In genomic region chr11:121117753-121118152, GRCh38 we compare ENCODE assay signal across 23 cellular contexts.
"Had no signal": no experiment of that assay in that cellular context is flagged by ENCODE, and none has a peak within 500 bp of the region (broad histone marks: within the 10 kb centered on the region; RNA-seq: fewer than 3 reads in every experiment).

No MANE protein-coding gene starts in this region.

- H3K9me3 Mint-ChIP-seq: activated T-helper 17 cell treated with anti-CD3 and anti-CD28 coated beads, Interleukin-2, amount 50 U/mL, for 72 hours had no signal

- H3K36me3 ChIP-seq: adrenal gland, esophagus squamous epithelium, gastrocnemius medialis, sigmoid colon, spleen, upper lobe of left lung had no signal

- H3K4me3 ChIP-seq: adrenal gland, dorsolateral prefrontal cortex, esophagus squamous epithelium, gastrocnemius medialis, sigmoid colon, spleen, upper lobe of left lung had no signal

- H3K27me3 ChIP-seq: adrenal gland, dorsolateral prefrontal cortex, gastrocnemius medialis, sigmoid colon, upper lobe of left lung had no signal

- H3K4me1 Mint-ChIP-seq: naive thymus-derived CD4-positive, alpha-beta T cell had no signal

- H3K27ac Mint-ChIP-seq: activated naive CD8-positive, alpha-beta T cell; activated T-cell treated with anti-CD3 and anti-CD28 coated beads, Interleukin-2, amount 50 U/mL, for 24 hours; activated T-helper 17 cell treated with anti-CD3 and anti-CD28 coated beads, Interleukin-2, amount 50 U/mL, for 72 hours; naive thymus-derived CD4-positive, alpha-beta T cell had no signal

- DNase-seq: activated CD4-positive, alpha-beta T cell treated with anti-CD3 and anti-CD28 coated beads, Interleukin-2, amount 50 U/mL, for 4 hours; activated CD8-positive, alpha-beta memory T cell treated with anti-CD3 and anti-CD28 coated beads for 24 hours; activated CD8-positive, alpha-beta memory T cell treated with anti-CD3 and anti-CD28 coated beads, Interleukin-2, amount 50 U/mL, for 4 hours; activated T-cell treated with anti-CD3 and anti-CD28 coated beads, Interleukin-2, amount 50 U/mL, for 24 hours; adrenal gland; central memory CD4-positive, alpha-beta T cell; dorsolateral prefrontal cortex; esophagus squamous epithelium; gastrocnemius medialis; head of caudate nucleus; hypothalamus; left cardiac atrium; naive thymus-derived CD4-positive, alpha-beta T cell; occipital lobe; sigmoid colon; spleen; stimulated activated CD4-positive, alpha-beta T cell treated with anti-CD3 and anti-CD28 coated beads, Interleukin-4, amount 100 ng/mL, for 1 hour; stimulated activated naive CD4-positive, alpha-beta T cell treated with Interleukin-2 at 50 U/mL for 16 hours; T-helper 1 cell; upper lobe of left lung had no signal

- H3K4me1 ChIP-seq: adrenal gland, gastrocnemius medialis, sigmoid colon had no signal

- H3K4me3 Mint-ChIP-seq: activated naive CD8-positive, alpha-beta T cell; activated T-cell treated with anti-CD3 and anti-CD28 coated beads, Interleukin-2, amount 50 U/mL, for 24 hours; activated T-helper 17 cell treated with anti-CD3 and anti-CD28 coated beads, Interleukin-2, amount 50 U/mL, for 72 hours; naive thymus-derived CD4-positive, alpha-beta T cell; neural crest cell had no signal

- H3K36me3 Mint-ChIP-seq: activated naive CD8-positive, alpha-beta T cell; naive thymus-derived CD4-positive, alpha-beta T cell had no signal

- H3K27ac ChIP-seq: adrenal gland, dorsolateral prefrontal cortex, esophagus squamous epithelium, gastrocnemius medialis, sigmoid colon, spleen, upper lobe of left lung had no signal

- ATAC-seq: activated T-helper 17 cell treated with anti-CD3 and anti-CD28 coated beads, Interleukin-2, amount 50 U/mL, for 72 hours; gastrocnemius medialis; left cardiac atrium; naive thymus-derived CD4-positive, alpha-beta T cell had no signal
